21 cellular contexts compared by ENCODE assay signal in the genomic region with DNA sequence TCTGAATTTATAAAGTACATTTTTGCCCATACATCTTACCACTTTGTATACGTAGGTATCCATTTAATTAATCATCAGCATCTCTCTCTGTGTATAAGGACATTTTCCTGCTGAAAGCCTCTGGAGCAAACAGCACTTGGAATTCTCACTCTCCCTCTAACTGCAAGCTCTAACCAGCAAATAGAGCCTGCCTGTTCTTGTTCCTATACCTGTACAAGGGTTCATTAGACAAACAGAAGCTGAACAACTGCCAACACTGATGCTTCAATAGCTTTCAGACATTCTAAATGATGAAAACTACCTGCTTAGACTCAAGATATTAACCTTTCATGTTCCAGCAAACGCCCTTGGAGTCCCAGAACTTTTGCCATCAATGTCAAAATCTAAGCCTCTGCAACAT.
DNase-seq lines count a peak whose midpoint lies in the region; ATAC-seq and TF ChIP-seq lines count a peak whose summit lies in the region.
"Had no signal": no experiment of that assay in that cellular context is flagged by ENCODE, and none has a peak within 500 bp of the region (broad histone marks: within the 10 kb centered on the region; RNA-seq: fewer than 3 reads in every experiment).

No MANE protein-coding gene starts in this region.

- H3K4me1 ChIP-seq in RWPE2 (ENCODE audit: insufficient read depth, poor library complexity, severe bottlenecking): peaks cover 7% of the 10 kb centered on the region

- H3K4me1 Mint-ChIP-seq in activated T-cell treated with anti-CD3 and anti-CD28 coated beads, Interleukin-2, amount 50 U/mL, for 72 hours (ENCODE audit: low read depth): no peaks in the 10 kb centered on the region
- H3K4me1 Mint-ChIP-seq: T-cell had no signal

- ATAC-seq in RWPE2 (ENCODE audit: low read depth) (peak; percentile 41; the same call in 2 of the 3 replicates), GM18519 (IDR thresholded peaks at IDR 0.05; ENCODE audit: low FRiP score, unreplicated experiment) (no peak)
- ATAC-seq in activated T-cell treated with anti-CD3 and anti-CD28 coated beads, Interleukin-2, amount 50 U/mL, for 72 hours (replicated peaks in 1 of 2): no peak
- ATAC-seq: HepG2, T-cell had no signal

- H3K36me3 ChIP-seq in RWPE2 (ENCODE audit: low read depth): no peaks in the 10 kb centered on the region

- DNase-seq in NCI-H345 (lab: John Stamatoyannopoulos, UW) (peak; percentile 11), NCI-H345 treated with DMSO at 0.1 percent for 48 hours (lab: John Stamatoyannopoulos, UW; ENCODE audit: unreplicated experiment) (no peak), NCI-H2171 (lab: John Stamatoyannopoulos, UW) (peak; percentile 56), RWPE2 (ENCODE audit: low spot score) (no peak)
- no peak for DNase-seq in activated T-cell treated with anti-CD3 and anti-CD28 coated beads, Interleukin-2, amount 50 U/mL, for 72 hours
- DNase-seq in activated T-cell treated with anti-CD3 and anti-CD28 coated beads, Interleukin-2, amount 50 U/mL, for 1 hour: no peak
- DNase-seq: 8988T, DMS153, GM23248, H7, Kasumi-1, MV-4-11, NCI-H2081, NCI-H226, NCI-H524, NCI-H748 treated with DMSO at 0.1 percent for 48 hours, RPMI8226, SHP77, T-cell had no signal

- H3K27ac Mint-ChIP-seq in activated T-cell treated with anti-CD3 and anti-CD28 coated beads, Interleukin-2, amount 50 U/mL, for 72 hours: no peak overlapping the region
- H3K27ac Mint-ChIP-seq: T-cell had no signal

- no peak for TF ChIP-seq CTCF in RWPE2 (IDR thresholded peaks at IDR 0.05; ENCODE audit: poor library complexity, severe bottlenecking)

- no peaks in the 10 kb centered on the region for H3K36me3 Mint-ChIP-seq in activated T-cell treated with anti-CD3 and anti-CD28 coated beads, Interleukin-2, amount 50 U/mL, for 72 hours (ENCODE audit: insufficient read depth in 2 of 2)
- H3K36me3 Mint-ChIP-seq: T-cell had no signal

- H3K27ac ChIP-seq in RWPE2 (ENCODE audit: poor library complexity, severe bottlenecking): no peak overlapping the region
- H3K27ac ChIP-seq: GM23248 had no signal

- no peaks in the 10 kb centered on the region for H3K9me3 Mint-ChIP-seq in activated T-cell treated with anti-CD3 and anti-CD28 coated beads, Interleukin-2, amount 50 U/mL, for 72 hours

- no peaks in the 10 kb centered on the region for H3K27me3 ChIP-seq in RWPE2 (ENCODE audit: insufficient read depth, poor library complexity, severe bottlenecking)

- H3K9me3 ChIP-seq in RWPE2 (ENCODE audit: severe bottlenecking): no peaks in the 10 kb centered on the region

- no peaks in the 10 kb centered on the region for H3K27me3 Mint-ChIP-seq in activated T-cell treated with anti-CD3 and anti-CD28 coated beads, Interleukin-2, amount 50 U/mL, for 72 hours (ENCODE audit: low read depth)
- H3K27me3 Mint-ChIP-seq: T-cell had no signal

- no peak overlapping the region for H3K4me3 Mint-ChIP-seq in activated T-cell treated with anti-CD3 and anti-CD28 coated beads, Interleukin-2, amount 50 U/mL, for 72 hours
- H3K4me3 Mint-ChIP-seq: T-cell had no signal

- H3K4me3 ChIP-seq in RWPE2 (ENCODE audit: severe bottlenecking): no peak overlapping the region
- H3K4me3 ChIP-seq: GM23248 had no signal

Comparison
In these comparisons a context has a peak if more than half of its experiments do, and no peak if none do; other contexts are left out.
1. DNase-seq: peak in NCI-H345 (single experiment) and NCI-H2171 (single experiment); none in NCI-H345 treated with DMSO at 0.1 percent for 48 hours (single experiment), RWPE2 (single experiment), activated T-cell treated with anti-CD3 and anti-CD28 coated beads, Interleukin-2, amount 50 U/mL, for 72 hours (0 of 2) and activated T-cell treated with anti-CD3 and anti-CD28 coated beads, Interleukin-2, amount 50 U/mL, for 1 hour (single experiment).